Comparison of ENCODE assay signal across 22 cellular contexts in the genomic region with DNA sequence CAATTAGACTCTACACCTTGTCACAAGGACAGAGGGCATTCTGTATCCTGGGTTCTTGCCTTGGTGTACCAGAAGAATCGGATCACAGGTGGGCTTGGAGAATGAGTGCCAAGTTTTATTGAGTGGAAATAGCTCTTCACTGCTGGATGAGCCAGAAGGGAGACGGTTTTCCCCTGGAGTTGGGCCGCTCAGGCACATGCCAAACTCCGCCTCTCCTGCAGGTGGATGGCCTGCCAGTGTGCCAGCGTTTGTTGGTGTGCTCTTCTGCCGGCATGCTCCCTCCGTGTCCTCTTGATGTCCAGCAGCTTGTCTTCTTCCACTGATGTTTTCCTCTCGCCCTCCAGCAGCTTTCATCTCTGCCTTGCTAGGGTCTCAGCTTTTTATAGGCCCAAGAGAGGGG.
A peak's percentile ranks its signal among the peaks of the same experiment; 100 is the strongest.
DNase-seq lines count a peak whose midpoint lies in the region; ATAC-seq lines count a peak whose summit lies in the region.
"Had no signal": no experiment of that assay in that cellular context is flagged by ENCODE, and none has a peak within 500 bp of the region (broad histone marks: within the 10 kb centered on the region; RNA-seq: fewer than 3 reads in every experiment).

No MANE protein-coding gene starts in this region.

- H3K4me1 Mint-ChIP-seq in activated CD4-positive, alpha-beta memory T cell treated with anti-CD3 and anti-CD28 coated beads, Interleukin-2, amount 10 ng/mL, durations not matched to agents 7 days and 5 days = peaks cover 55% of the 10 kb centered on the region
- peaks cover 34% of the 10 kb centered on the region for H3K4me1 Mint-ChIP-seq in activated CD4-positive, alpha-beta memory T cell treated with anti-CD3 and anti-CD28 coated beads for 36 hours (ENCODE audit: low read depth)
- peaks cover 54% of the 10 kb centered on the region for H3K4me1 Mint-ChIP-seq in activated T-helper 1 cell treated with anti-CD3 and anti-CD28 coated beads, Interleukin-12 subunit alpha, Interleukin-12 subunit beta, Interleukin-2, Interleukin-4 antibody, amounts not matched to agents 30 ng/mL and 10 ng/mL and 1 ng/mL, durations not matched to agents 14 hours and 24 hours and 36 hours (ENCODE audit: low read depth)

- POLR2A ChIA-PET in activated CD4-positive, alpha-beta memory T cell treated with anti-CD3 and anti-CD28 coated beads, Interleukin-2, amount 10 ng/mL, durations not matched to agents 7 days and 5 days (lab: Charles Lee) = no interaction called here
- POLR2A ChIA-PET in activated CD4-positive, alpha-beta memory T cell treated with anti-CD3 and anti-CD28 coated beads for 36 hours (lab: Charles Lee) = no interaction called here

- intact Hi-C loops in activated CD4-positive, alpha-beta memory T cell treated with anti-CD3 and anti-CD28 coated beads for 36 hours (cut with micrococcal nuclease) = loop anchor here (1.0 to 10.0 kb wide), 7 partner anchors 64 to 528 kb away; a partner anchor contains a TSS
- intact Hi-C loops in activated T-helper 1 cell treated with anti-CD3 and anti-CD28 coated beads, Interleukin-12 subunit alpha, Interleukin-12 subunit beta, Interleukin-2, Interleukin-4 antibody, amounts not matched to agents 30 ng/mL and 10 ng/mL and 1 ng/mL, durations not matched to agents 14 hours and 24 hours and 36 hours (cut with micrococcal nuclease) = loop anchor here (2.0 to 10.0 kb wide), 5 partner anchors 64 to 1402 kb away; no protein-coding TSS in a partner anchor

- no peaks in the 10 kb centered on the region for H3K9me3 Mint-ChIP-seq in activated CD4-positive, alpha-beta memory T cell treated with anti-CD3 and anti-CD28 coated beads, Interleukin-2, amount 10 ng/mL, durations not matched to agents 7 days and 5 days
- H3K9me3 Mint-ChIP-seq in activated CD4-positive, alpha-beta memory T cell treated with anti-CD3 and anti-CD28 coated beads for 36 hours = no peaks in the 10 kb centered on the region
- no peaks in the 10 kb centered on the region for H3K9me3 Mint-ChIP-seq in activated T-helper 1 cell treated with anti-CD3 and anti-CD28 coated beads, Interleukin-12 subunit alpha, Interleukin-12 subunit beta, Interleukin-2, Interleukin-4 antibody, amounts not matched to agents 30 ng/mL and 10 ng/mL and 1 ng/mL, durations not matched to agents 14 hours and 24 hours and 36 hours
- H3K9me3 Mint-ChIP-seq: activated T-cell treated with anti-CD3 and anti-CD28 coated beads, Interleukin-2, amount 50 U/mL, for 24 hours had no signal

- H3K36me3 Mint-ChIP-seq in activated CD4-positive, alpha-beta memory T cell treated with anti-CD3 and anti-CD28 coated beads, Interleukin-2, amount 10 ng/mL, durations not matched to agents 7 days and 5 days (ENCODE audit: low read depth) = peaks cover 3% of the 10 kb centered on the region
- H3K36me3 Mint-ChIP-seq in activated CD4-positive, alpha-beta memory T cell treated with anti-CD3 and anti-CD28 coated beads for 36 hours = no peaks in the 10 kb centered on the region
- no peaks in the 10 kb centered on the region for H3K36me3 Mint-ChIP-seq in activated T-helper 1 cell treated with anti-CD3 and anti-CD28 coated beads, Interleukin-12 subunit alpha, Interleukin-12 subunit beta, Interleukin-2, Interleukin-4 antibody, amounts not matched to agents 30 ng/mL and 10 ng/mL and 1 ng/mL, durations not matched to agents 14 hours and 24 hours and 36 hours (ENCODE audit: low read depth)
- H3K36me3 Mint-ChIP-seq: memory B cell, T-cell had no signal

- peak; percentile 49 for ATAC-seq in esophagus mucosa
- ATAC-seq in HG02970 (IDR thresholded peaks at IDR 0.05; ENCODE audit: low FRiP score, unreplicated experiment) = no peak
- ATAC-seq: stimulated activated naive CD8-positive, alpha-beta T cell treated with anti-CD3 and anti-CD28 coated beads, Interleukin-15, Interleukin-2, amounts not matched to agents 100 U/mL and 50 U/mL, for 24 hours had no signal

- no peak overlapping the region for H3K4me3 Mint-ChIP-seq in activated CD4-positive, alpha-beta memory T cell treated with anti-CD3 and anti-CD28 coated beads, Interleukin-2, amount 10 ng/mL, durations not matched to agents 7 days and 5 days
- no peak overlapping the region for H3K4me3 Mint-ChIP-seq in activated CD4-positive, alpha-beta memory T cell treated with anti-CD3 and anti-CD28 coated beads for 36 hours
- peak overlapping the region; percentile 23 for H3K4me3 Mint-ChIP-seq in activated T-helper 1 cell treated with anti-CD3 and anti-CD28 coated beads, Interleukin-12 subunit alpha, Interleukin-12 subunit beta, Interleukin-2, Interleukin-4 antibody, amounts not matched to agents 30 ng/mL and 10 ng/mL and 1 ng/mL, durations not matched to agents 14 hours and 24 hours and 36 hours
- H3K4me3 Mint-ChIP-seq: activated T-cell treated with anti-CD3 and anti-CD28 coated beads, Interleukin-2, amount 50 U/mL, for 24 hours; memory B cell had no signal

- peaks cover 4% of the 10 kb centered on the region for H3K27me3 Mint-ChIP-seq in activated CD4-positive, alpha-beta memory T cell treated with anti-CD3 and anti-CD28 coated beads, Interleukin-2, amount 10 ng/mL, durations not matched to agents 7 days and 5 days
- peaks cover 5% of the 10 kb centered on the region for H3K27me3 Mint-ChIP-seq in activated CD4-positive, alpha-beta memory T cell treated with anti-CD3 and anti-CD28 coated beads for 36 hours
- H3K27me3 Mint-ChIP-seq in activated T-helper 1 cell treated with anti-CD3 and anti-CD28 coated beads, Interleukin-12 subunit alpha, Interleukin-12 subunit beta, Interleukin-2, Interleukin-4 antibody, amounts not matched to agents 30 ng/mL and 10 ng/mL and 1 ng/mL, durations not matched to agents 14 hours and 24 hours and 36 hours (ENCODE audit: insufficient read depth) = peaks cover 15% of the 10 kb centered on the region

- CTCF ChIA-PET in activated CD4-positive, alpha-beta memory T cell treated with anti-CD3 and anti-CD28 coated beads, Interleukin-2, amount 10 ng/mL, durations not matched to agents 7 days and 5 days (lab: Charles Lee) = interaction anchor here (0.6 kb wide), 1 partner anchor 1328 kb away, joined by 3 read pairs; no protein-coding TSS in a partner anchor
- CTCF ChIA-PET in activated CD4-positive, alpha-beta memory T cell treated with anti-CD3 and anti-CD28 coated beads for 36 hours (lab: Charles Lee) = interaction anchor here (0.6 kb wide), 1 partner anchor 272 kb away, joined by 4 read pairs; no protein-coding TSS in a partner anchor

- DNase-seq in activated CD4-positive, alpha-beta memory T cell treated with anti-CD3 and anti-CD28 coated beads, Interleukin-2, amount 10 ng/mL, durations not matched to agents 7 days and 5 days = no peak
- no peak for DNase-seq in activated CD4-positive, alpha-beta memory T cell treated with anti-CD3 and anti-CD28 coated beads for 36 hours
- DNase-seq in activated T-helper 1 cell treated with anti-CD3 and anti-CD28 coated beads, Interleukin-12 subunit alpha, Interleukin-12 subunit beta, Interleukin-2, Interleukin-4 antibody, amounts not matched to agents 30 ng/mL and 10 ng/mL and 1 ng/mL, durations not matched to agents 14 hours and 24 hours and 36 hours (ENCODE audit: low spot score) = no peak
- DNase-seq in H4 (ENCODE audit: low spot score) = no peak
- no peak for DNase-seq in OCI-M1 (lab: John Stamatoyannopoulos, UW)
- DNase-seq in dedifferentiated amniotic fluid mesenchymal stem cell (ENCODE audit: extremely low spot score) = no peak
- DNase-seq: ACHN; activated naive CD4-positive, alpha-beta T cell; adrenal gland; effector memory CD4-positive, alpha-beta T cell; NCI-H1092 treated with DMSO at 0.1 percent for 48 hours; NCI-H187 treated with DMSO at 0.1 percent for 48 hours; NCI-H2171 treated with DMSO at 0.1 percent for 48 hours; NCI-H524; SJCRH30; stimulated activated naive CD8-positive, alpha-beta T cell treated with anti-CD3 and anti-CD28 coated beads, Interleukin-15, Interleukin-2, amounts not matched to agents 100 U/mL and 50 U/mL, for 24 hours; testis had no signal

- peak overlapping the region; percentile 75 for H3K27ac Mint-ChIP-seq in activated CD4-positive, alpha-beta memory T cell treated with anti-CD3 and anti-CD28 coated beads, Interleukin-2, amount 10 ng/mL, durations not matched to agents 7 days and 5 days
- H3K27ac Mint-ChIP-seq in activated CD4-positive, alpha-beta memory T cell treated with anti-CD3 and anti-CD28 coated beads for 36 hours = no peak overlapping the region
- H3K27ac Mint-ChIP-seq in activated T-helper 1 cell treated with anti-CD3 and anti-CD28 coated beads, Interleukin-12 subunit alpha, Interleukin-12 subunit beta, Interleukin-2, Interleukin-4 antibody, amounts not matched to agents 30 ng/mL and 10 ng/mL and 1 ng/mL, durations not matched to agents 14 hours and 24 hours and 36 hours = no peak overlapping the region
- H3K27ac Mint-ChIP-seq: activated T-cell treated with anti-CD3 and anti-CD28 coated beads, Interleukin-2, amount 50 U/mL, for 24 hours; memory B cell had no signal
